In genomic region chr6:52307900-52308372, GRCh38 we compare ENCODE assay signal across 11 cellular contexts. TPM values are rescaled to one million over a fixed set of nuclear protein-coding genes. Genes with fewer than 3 reads are reported as not detected.
DNase-seq lines count a peak whose midpoint lies in the region; ATAC-seq and TF ChIP-seq lines count a peak whose summit lies in the region.
"Had no signal": no experiment of that assay in that cellular context is flagged by ENCODE, and none has a peak within 500 bp of the region (broad histone marks: within the 10 kb centered on the region; RNA-seq: fewer than 3 reads in every experiment).

No MANE protein-coding gene starts in this region.

- H3K27ac ChIP-seq in OCI-LY3 (ENCODE audit: low read length) (peak overlapping the region; percentile 97), right cardiac atrium (ENCODE audit: low read length) (no peak overlapping the region)
- H3K27ac ChIP-seq: sigmoid colon, SJCRH30 had no signal

- intact Hi-C loops in right cardiac atrium (cut with DNase I), result loop anchor here in 1 of 4 donors (10.0 kb wide), 1 partner anchor 87 kb away; no protein-coding TSS in a partner anchor

- TF ChIP-seq CTCF in OCI-LY3 (IDR thresholded peaks at IDR 0.05; ENCODE audit: low read depth, low read length), result no peak

- H2AFZ ChIP-seq in OCI-LY3 (ENCODE audit: low read depth, low read length), result peak overlapping the region; percentile 1

- peak overlapping the region; percentile 96 for H3K27ac Mint-ChIP-seq in activated CD4-positive, alpha-beta T cell treated with anti-CD3 and anti-CD28 coated beads, Interleukin-2, amount 10 ng/mL, durations not matched to agents 7 days and 5 days
- peak overlapping the region; percentile 92 to 93 for H3K27ac Mint-ChIP-seq in effector memory CD8-positive, alpha-beta T cell
- peak overlapping the region; percentile 72 for H3K27ac Mint-ChIP-seq in stimulated activated effector memory CD8-positive, alpha-beta T cell treated with anti-CD3 and anti-CD28 coated beads, Interleukin-12 subunit alpha, Interleukin-12 subunit beta, amount 100 ng/mL, for 72 hours

- peaks cover 61% of the 10 kb centered on the region for H3K4me1 ChIP-seq in OCI-LY3 (ENCODE audit: low read length)
- peaks cover 3% of the 10 kb centered on the region for H3K4me1 ChIP-seq in right cardiac atrium (ENCODE audit: control insufficient read depth, insufficient read depth, low read length)
- H3K4me1 ChIP-seq: SJCRH30 had no signal

- peak; percentile 47 for ATAC-seq in effector memory CD8-positive, alpha-beta T cell (replicated peaks)
- ATAC-seq in stimulated activated effector memory CD8-positive, alpha-beta T cell treated with anti-CD3 and anti-CD28 coated beads, Interleukin-12 subunit alpha, Interleukin-12 subunit beta, amount 100 ng/mL, for 72 hours, result peak; percentile 28
- ATAC-seq in GM21825 (IDR thresholded peaks at IDR 0.05; ENCODE audit: unreplicated experiment), result no peak
- ATAC-seq in right cardiac atrium, result no peak

- H3K9me3 Mint-ChIP-seq in activated CD4-positive, alpha-beta T cell treated with anti-CD3 and anti-CD28 coated beads, Interleukin-2, amount 10 ng/mL, durations not matched to agents 7 days and 5 days, result no peaks in the 10 kb centered on the region
- no peaks in the 10 kb centered on the region for H3K9me3 Mint-ChIP-seq in effector memory CD8-positive, alpha-beta T cell
- no peaks in the 10 kb centered on the region for H3K9me3 Mint-ChIP-seq in stimulated activated effector memory CD8-positive, alpha-beta T cell treated with anti-CD3 and anti-CD28 coated beads, Interleukin-12 subunit alpha, Interleukin-12 subunit beta, amount 100 ng/mL, for 72 hours

- POLR2A ChIA-PET in activated CD4-positive, alpha-beta T cell treated with anti-CD3 and anti-CD28 coated beads, Interleukin-2, amount 10 ng/mL, durations not matched to agents 7 days and 5 days (lab: Charles Lee), result interaction anchor here (0.6 to 1.4 kb wide), 2 partner anchors 54 to 263 kb away, joined by 3 to 6 read pairs; partner anchors contain the start of gene PAQR8

- H3K27me3 Mint-ChIP-seq in activated CD4-positive, alpha-beta T cell treated with anti-CD3 and anti-CD28 coated beads, Interleukin-2, amount 10 ng/mL, durations not matched to agents 7 days and 5 days, result no peaks in the 10 kb centered on the region
- H3K27me3 Mint-ChIP-seq in effector memory CD8-positive, alpha-beta T cell, result no peaks in the 10 kb centered on the region

- H3K79me2 ChIP-seq in OCI-LY3 (ENCODE audit: low read length), result no peaks in the 10 kb centered on the region

- H3K9ac ChIP-seq in OCI-LY3 (ENCODE audit: low read length), result peak overlapping the region; percentile 36; the same call in 1 of the 2 replicates

- no peaks in the 10 kb centered on the region for H3K36me3 ChIP-seq in OCI-LY3 (replicated peaks; ENCODE audit: low read depth, low read length)
- H3K36me3 ChIP-seq: sigmoid colon, SJCRH30 had no signal

- H3K4me2 ChIP-seq in OCI-LY3 (ENCODE audit: low read length), result peak overlapping the region; percentile 18

- WGBS in right cardiac atrium, result 54% methylated on average over 1 of the region's 1 CpG

- H3K27me3 ChIP-seq in OCI-LY3 (ENCODE audit: low read depth, low read length) (no peaks in the 10 kb centered on the region), right cardiac atrium (ENCODE audit: control insufficient read depth, insufficient read depth) (no peaks in the 10 kb centered on the region)
- H3K27me3 ChIP-seq: sigmoid colon, SJCRH30 had no signal

- DNase-seq in activated CD4-positive, alpha-beta T cell treated with anti-CD3 and anti-CD28 coated beads, Interleukin-2, amount 10 ng/mL, durations not matched to agents 7 days and 5 days, result peak; percentile 54
- no peak for DNase-seq in activated CD4-positive, alpha-beta T cell treated with anti-CD3 and anti-CD28 coated beads, Interleukin-2, amount 50 U/mL, for 48 hours
- no peak for DNase-seq in effector memory CD8-positive, alpha-beta T cell
- no peak for DNase-seq in stimulated activated effector memory CD8-positive, alpha-beta T cell treated with anti-CD3 and anti-CD28 coated beads, Interleukin-12 subunit alpha, Interleukin-12 subunit beta, amount 100 ng/mL, for 72 hours (ENCODE audit: low spot score in 2 of 2)
- DNase-seq in NCI-H69 (lab: John Stamatoyannopoulos, UW) (no peak), right cardiac atrium (no peak)
- DNase-seq: NCI-H345, sigmoid colon, SJCRH30 had no signal

- H3K4me3 ChIP-seq in OCI-LY3 (ENCODE audit: low read length), result no peak overlapping the region
- no peak overlapping the region for H3K4me3 ChIP-seq in right cardiac atrium (ENCODE audit: low read length)
- H3K4me3 ChIP-seq: sigmoid colon, SJCRH30 had no signal

- H3K4me3 Mint-ChIP-seq in activated CD4-positive, alpha-beta T cell treated with anti-CD3 and anti-CD28 coated beads, Interleukin-2, amount 10 ng/mL, durations not matched to agents 7 days and 5 days, result peak overlapping the region; percentile 72
- peak overlapping the region; percentile 68 to 77 for H3K4me3 Mint-ChIP-seq in effector memory CD8-positive, alpha-beta T cell
- H3K4me3 Mint-ChIP-seq in stimulated activated effector memory CD8-positive, alpha-beta T cell treated with anti-CD3 and anti-CD28 coated beads, Interleukin-12 subunit alpha, Interleukin-12 subunit beta, amount 100 ng/mL, for 72 hours, result peak overlapping the region; percentile 36

- peaks cover 3% of the 10 kb centered on the region for H3K36me3 Mint-ChIP-seq in activated CD4-positive, alpha-beta T cell treated with anti-CD3 and anti-CD28 coated beads, Interleukin-2, amount 10 ng/mL, durations not matched to agents 7 days and 5 days (ENCODE audit: low read depth)
- H3K36me3 Mint-ChIP-seq in effector memory CD8-positive, alpha-beta T cell (ENCODE audit: insufficient read depth), result peaks cover 3% of the 10 kb centered on the region
- no peaks in the 10 kb centered on the region for H3K36me3 Mint-ChIP-seq in stimulated activated effector memory CD8-positive, alpha-beta T cell treated with anti-CD3 and anti-CD28 coated beads, Interleukin-12 subunit alpha, Interleukin-12 subunit beta, amount 100 ng/mL, for 72 hours

- peaks cover 62% of the 10 kb centered on the region for H3K4me1 Mint-ChIP-seq in activated CD4-positive, alpha-beta T cell treated with anti-CD3 and anti-CD28 coated beads, Interleukin-2, amount 10 ng/mL, durations not matched to agents 7 days and 5 days
- H3K4me1 Mint-ChIP-seq in effector memory CD8-positive, alpha-beta T cell (ENCODE audit: low read depth in 2 of 2), result peaks cover 39 to 47% of the 10 kb centered on the region in 2 donors
- peaks cover 41% of the 10 kb centered on the region for H3K4me1 Mint-ChIP-seq in stimulated activated effector memory CD8-positive, alpha-beta T cell treated with anti-CD3 and anti-CD28 coated beads, Interleukin-12 subunit alpha, Interleukin-12 subunit beta, amount 100 ng/mL, for 72 hours

- CTCF ChIA-PET in activated CD4-positive, alpha-beta T cell treated with anti-CD3 and anti-CD28 coated beads, Interleukin-2, amount 10 ng/mL, durations not matched to agents 7 days and 5 days (lab: Charles Lee), result interaction anchor here (1.1 to 2.1 kb wide), 5 partner anchors 23 to 54 kb away, joined by 3 to 6 read pairs (median 4); partner anchors contain the start of gene PAQR8

- no peaks in the 10 kb centered on the region for H3K9me3 ChIP-seq in OCI-LY3 (ENCODE audit: insufficient read depth, low read length)
- no peaks in the 10 kb centered on the region for H3K9me3 ChIP-seq in right cardiac atrium (ENCODE audit: control insufficient read depth, low read length)
- H3K9me3 ChIP-seq: sigmoid colon, SJCRH30 had no signal

- no peaks in the 10 kb centered on the region for H4K20me1 ChIP-seq in OCI-LY3 (ENCODE audit: insufficient read depth, low read length)

RNA-seq across cellular contexts. Expression of gene MCM3, which starts 23.4 kb away (rescaled TPM):
- 100 to 1,000 TPM; 189 to 190 TPM for total RNA-seq in activated CD4-positive, alpha-beta T cell treated with anti-CD3 and anti-CD28 coated beads, Interleukin-2, amount 10 ng/mL, durations not matched to agents 7 days and 5 days
- total RNA-seq in right cardiac atrium, result 10 to 100 TPM; 22.4 to 31.4 (median 25.6) TPM
- polyA plus RNA-seq in right cardiac atrium, result 17.7 TPM

RNA-seq across cellular contexts. Expression of gene PAQR8, which starts 54.0 kb away (rescaled TPM):
- 10 to 100 TPM; 21.2 to 22.8 TPM for total RNA-seq in activated CD4-positive, alpha-beta T cell treated with anti-CD3 and anti-CD28 coated beads, Interleukin-2, amount 10 ng/mL, durations not matched to agents 7 days and 5 days
- 1 to 10 TPM; 4.5 to 6.2 (median 5.4) TPM for total RNA-seq in right cardiac atrium
- 3.0 TPM for polyA plus RNA-seq in right cardiac atrium

Comparison
In these comparisons a context has a peak if more than half of its experiments do, and no peak if none do; other contexts are left out.
1. ATAC-seq: peak in effector memory CD8-positive, alpha-beta T cell (single experiment) and stimulated activated effector memory CD8-positive, alpha-beta T cell treated with anti-CD3 and anti-CD28 coated beads, Interleukin-12 subunit alpha, Interleukin-12 subunit beta, amount 100 ng/mL, for 72 hours (single experiment); none in GM21825 (single experiment) and right cardiac atrium (0 of 2).
2. RNA of gene MCM3, which starts 23.4 kb away (total RNA-seq): 189 to 190 TPM in activated CD4-positive, alpha-beta T cell treated with anti-CD3 and anti-CD28 coated beads, Interleukin-2, amount 10 ng/mL, durations not matched to agents 7 days and 5 days; 22.4 to 31.4 TPM in right cardiac atrium; every median in the first group is over 4 times any median in the second.
3. Peak in every context shown above with its lines, with median percentiles within 50 percentile points of each other: H3K27ac Mint-ChIP-seq and H3K4me3 Mint-ChIP-seq.